In the genomic region with DNA sequence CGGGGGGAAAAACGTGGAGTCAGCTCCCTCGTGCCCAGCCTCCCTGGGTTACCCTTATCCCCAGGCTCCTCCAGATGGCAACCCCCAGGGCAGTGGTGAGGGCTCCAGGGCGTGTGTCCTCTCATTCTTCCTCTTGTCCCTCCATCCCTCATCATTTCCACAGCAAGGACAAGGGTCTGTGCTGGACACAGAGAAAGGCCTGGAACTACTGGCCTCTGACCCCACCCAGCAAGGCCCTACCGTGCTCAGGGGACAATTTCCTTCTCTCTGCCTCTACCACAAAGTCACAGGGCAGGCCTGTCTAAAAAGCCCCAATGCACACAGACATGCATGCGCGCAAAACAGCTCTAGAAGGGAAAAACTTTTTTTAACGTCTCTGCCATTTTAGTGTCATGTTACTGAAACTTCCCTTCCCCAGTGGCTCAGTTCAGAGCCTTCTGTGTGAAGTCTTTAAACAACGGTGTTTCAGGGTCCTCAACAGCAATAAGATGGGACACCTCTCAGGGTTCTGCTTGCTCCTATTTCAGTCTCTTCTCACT, we compare ENCODE assay signal across 1 cellular context.
TF ChIP-seq lines count a peak whose summit lies in the region.

No MANE protein-coding gene starts in this region.

TF ChIP-seq in A549, 52 proteins besides CTCF, POLR2A, EP300 and RAD21:
- no peak for TF ChIP-seq ZC3H11A (IDR thresholded peaks at IDR 0.05)
